In the genomic region with DNA sequence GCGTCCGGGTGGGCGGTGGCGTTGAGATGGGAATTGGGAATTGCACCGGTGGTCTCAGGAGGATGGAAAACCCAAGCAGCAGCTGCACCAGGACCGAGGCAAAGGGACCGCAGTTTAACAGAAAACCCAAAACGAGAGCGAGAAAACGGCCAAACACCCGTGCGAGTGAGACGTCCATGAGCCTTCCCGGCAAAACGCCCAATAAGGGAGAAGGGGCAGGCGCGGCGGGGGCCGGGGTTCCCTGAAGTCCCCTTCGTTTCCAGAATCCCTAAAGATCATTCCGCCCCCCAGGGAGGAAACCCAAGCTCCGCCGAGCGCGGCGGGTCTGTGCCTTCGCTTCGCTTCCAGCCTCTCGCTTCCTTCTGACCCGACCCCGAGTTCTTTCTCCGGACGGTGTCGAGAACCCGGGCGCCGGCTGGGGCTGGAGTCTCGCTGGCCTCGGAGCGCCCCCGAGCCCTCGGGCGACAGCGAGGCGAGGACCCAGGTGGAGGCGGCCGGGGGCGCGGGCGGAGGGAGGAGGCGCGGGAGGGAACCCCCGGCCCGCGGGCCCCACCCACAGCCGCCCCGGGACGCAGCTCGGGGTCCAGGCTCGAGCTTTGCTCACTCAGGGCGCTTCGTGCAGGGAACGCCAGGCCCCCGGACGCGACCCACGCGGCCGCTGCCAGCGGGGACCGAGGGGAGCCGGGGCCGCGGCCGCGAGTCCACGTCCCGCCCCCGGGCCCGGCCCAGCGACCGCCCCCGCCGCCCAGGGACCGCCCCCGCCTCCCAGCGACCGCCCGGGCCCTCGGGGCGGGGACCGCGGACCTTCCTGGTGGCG, we compare ENCODE assay signal across 1 cellular context.
TF ChIP-seq lines count a peak whose summit lies in the region.

A gene (plus strand): TSS at position 799 of the 817 bp plus-strand sequence. CDS start 691 bp downstream, outside the sequence.

TF ChIP-seq in GM12878, 131 proteins besides CTCF, POLR2A, EP300 and RAD21 (continued from another document):
- TF ChIP-seq ZNF274 (IDR thresholded peaks at IDR 0.05; ENCODE audit: insufficient read depth, insufficient read length) (no peak), DPF2 (IDR thresholded peaks at IDR 0.05) (peak; percentile 51; the same call in 1 of the 2 replicates), IKZF2 (IDR thresholded peaks at IDR 0.05) (peak; percentile 23 to 33; a peak in 1 of 4 replicates), ZNF217 (IDR thresholded peaks at IDR 0.05) (0 out of 2 replicates have a peak, but pooled peaks have one; percentile 38), GATAD2B (conservative IDR thresholded peaks at IDR 0.05; ENCODE audit: low read depth) (peak; percentile 46; the same call in 1 of the 2 replicates), IKZF1 (conservative IDR thresholded peaks at IDR 0.05) (peak; percentile 73), EED (IDR thresholded peaks at IDR 0.05; ENCODE audit: low read depth) (0 out of 2 replicates have a peak, but pooled peaks have one; percentile 14), NR2F1 (conservative IDR thresholded peaks at IDR 0.05) (peak; percentile 52), NRF1 (conservative IDR thresholded peaks at IDR 0.05; ENCODE audit: low read depth, low read length) (no peak), RB1 (IDR thresholded peaks at IDR 0.05; ENCODE audit: borderline replicate concordance) (peak; percentile 25; the same call in 1 of the 2 replicates), EGR1 (IDR thresholded peaks at IDR 0.05; ENCODE audit: borderline replicate concordance in 1 of 2, low read depth in 2 of 2, low read length in 2 of 2) (peak in 1 of 2 experiments; percentile 90; a peak in 2 of 3 replicates), YBX1 (IDR thresholded peaks at IDR 0.05) (no peak)
- TF ChIP-seq, protein P1, sequence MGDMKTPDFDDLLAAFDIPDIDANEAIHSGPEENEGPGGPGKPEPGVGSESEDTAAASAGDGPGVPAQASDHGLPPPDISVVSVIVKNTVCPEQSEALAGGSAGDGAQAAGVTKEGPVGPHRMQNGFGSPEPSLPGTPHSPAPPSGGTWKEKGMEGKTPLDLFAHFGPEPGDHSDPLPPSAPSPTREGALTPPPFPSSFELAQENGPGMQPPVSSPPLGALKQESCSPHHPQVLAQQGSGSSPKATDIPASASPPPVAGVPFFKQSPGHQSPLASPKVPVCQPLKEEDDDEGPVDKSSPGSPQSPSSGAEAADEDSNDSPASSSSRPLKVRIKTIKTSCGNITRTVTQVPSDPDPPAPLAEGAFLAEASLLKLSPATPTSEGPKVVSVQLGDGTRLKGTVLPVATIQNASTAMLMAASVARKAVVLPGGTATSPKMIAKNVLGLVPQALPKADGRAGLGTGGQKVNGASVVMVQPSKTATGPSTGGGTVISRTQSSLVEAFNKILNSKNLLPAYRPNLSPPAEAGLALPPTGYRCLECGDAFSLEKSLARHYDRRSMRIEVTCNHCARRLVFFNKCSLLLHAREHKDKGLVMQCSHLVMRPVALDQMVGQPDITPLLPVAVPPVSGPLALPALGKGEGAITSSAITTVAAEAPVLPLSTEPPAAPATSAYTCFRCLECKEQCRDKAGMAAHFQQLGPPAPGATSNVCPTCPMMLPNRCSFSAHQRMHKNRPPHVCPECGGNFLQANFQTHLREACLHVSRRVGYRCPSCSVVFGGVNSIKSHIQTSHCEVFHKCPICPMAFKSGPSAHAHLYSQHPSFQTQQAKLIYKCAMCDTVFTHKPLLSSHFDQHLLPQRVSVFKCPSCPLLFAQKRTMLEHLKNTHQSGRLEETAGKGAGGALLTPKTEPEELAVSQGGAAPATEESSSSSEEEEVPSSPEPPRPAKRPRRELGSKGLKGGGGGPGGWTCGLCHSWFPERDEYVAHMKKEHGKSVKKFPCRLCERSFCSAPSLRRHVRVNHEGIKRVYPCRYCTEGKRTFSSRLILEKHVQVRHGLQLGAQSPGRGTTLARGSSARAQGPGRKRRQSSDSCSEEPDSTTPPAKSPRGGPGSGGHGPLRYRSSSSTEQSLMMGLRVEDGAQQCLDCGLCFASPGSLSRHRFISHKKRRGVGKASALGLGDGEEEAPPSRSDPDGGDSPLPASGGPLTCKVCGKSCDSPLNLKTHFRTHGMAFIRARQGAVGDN (IDR thresholded peaks at IDR 0.05): peak; percentile 75; the same call in 1 of the 2 replicates
- TF ChIP-seq, protein P2, sequence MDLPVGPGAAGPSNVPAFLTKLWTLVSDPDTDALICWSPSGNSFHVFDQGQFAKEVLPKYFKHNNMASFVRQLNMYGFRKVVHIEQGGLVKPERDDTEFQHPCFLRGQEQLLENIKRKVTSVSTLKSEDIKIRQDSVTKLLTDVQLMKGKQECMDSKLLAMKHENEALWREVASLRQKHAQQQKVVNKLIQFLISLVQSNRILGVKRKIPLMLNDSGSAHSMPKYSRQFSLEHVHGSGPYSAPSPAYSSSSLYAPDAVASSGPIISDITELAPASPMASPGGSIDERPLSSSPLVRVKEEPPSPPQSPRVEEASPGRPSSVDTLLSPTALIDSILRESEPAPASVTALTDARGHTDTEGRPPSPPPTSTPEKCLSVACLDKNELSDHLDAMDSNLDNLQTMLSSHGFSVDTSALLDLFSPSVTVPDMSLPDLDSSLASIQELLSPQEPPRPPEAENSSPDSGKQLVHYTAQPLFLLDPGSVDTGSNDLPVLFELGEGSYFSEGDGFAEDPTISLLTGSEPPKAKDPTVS (IDR thresholded peaks at IDR 0.05; ENCODE audit: low read depth, low read length): no peak
- TF ChIP-seq, protein P3, sequence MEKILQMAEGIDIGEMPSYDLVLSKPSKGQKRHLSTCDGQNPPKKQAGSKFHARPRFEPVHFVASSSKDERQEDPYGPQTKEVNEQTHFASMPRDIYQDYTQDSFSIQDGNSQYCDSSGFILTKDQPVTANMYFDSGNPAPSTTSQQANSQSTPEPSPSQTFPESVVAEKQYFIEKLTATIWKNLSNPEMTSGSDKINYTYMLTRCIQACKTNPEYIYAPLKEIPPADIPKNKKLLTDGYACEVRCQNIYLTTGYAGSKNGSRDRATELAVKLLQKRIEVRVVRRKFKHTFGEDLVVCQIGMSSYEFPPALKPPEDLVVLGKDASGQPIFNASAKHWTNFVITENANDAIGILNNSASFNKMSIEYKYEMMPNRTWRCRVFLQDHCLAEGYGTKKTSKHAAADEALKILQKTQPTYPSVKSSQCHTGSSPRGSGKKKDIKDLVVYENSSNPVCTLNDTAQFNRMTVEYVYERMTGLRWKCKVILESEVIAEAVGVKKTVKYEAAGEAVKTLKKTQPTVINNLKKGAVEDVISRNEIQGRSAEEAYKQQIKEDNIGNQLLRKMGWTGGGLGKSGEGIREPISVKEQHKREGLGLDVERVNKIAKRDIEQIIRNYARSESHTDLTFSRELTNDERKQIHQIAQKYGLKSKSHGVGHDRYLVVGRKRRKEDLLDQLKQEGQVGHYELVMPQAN (conservative IDR thresholded peaks at IDR 0.05): peak; percentile 50; the same call in 1 of the 2 replicates
